ENCODE assay signal across 17 cellular contexts in genomic region chr2:85899849-85900248, GRCh38. TPM values are rescaled to one million over a fixed set of nuclear protein-coding genes. Genes with fewer than 3 reads are reported as not detected.
DNase-seq lines count a peak whose midpoint lies in the region; ATAC-seq and TF ChIP-seq lines count a peak whose summit lies in the region.
"Had no signal": no experiment of that assay in that cellular context is flagged by ENCODE, and none has a peak within 500 bp of the region (broad histone marks: within the 10 kb centered on the region; RNA-seq: fewer than 3 reads in every experiment).

No MANE protein-coding gene starts in this region.

- TF ChIP-seq CTCF in activated CD8-positive, alpha-beta T cell treated with anti-CD3 and anti-CD28 coated beads for 36 hours (IDR thresholded peaks at IDR 0.05), result no peak
- TF ChIP-seq CTCF in foreskin keratinocyte (conservative IDR thresholded peaks at IDR 0.05), result no peak

- POLR2A ChIA-PET in activated CD4-positive, alpha-beta memory T cell treated with anti-CD3 and anti-CD28 coated beads for 36 hours (lab: Charles Lee), result no interaction called here
- POLR2A ChIA-PET in activated CD4-positive, alpha-beta memory T cell treated with anti-CD3 and anti-CD28 coated beads, Interleukin-2, amount 10 ng/mL, durations not matched to agents 7 days and 5 days (lab: Charles Lee), result interaction anchor here (1.0 to 2.2 kb wide), 5 partner anchors 11 to 136 kb away, joined by 3 to 12 read pairs (median 3); partner anchors contain the start of gene ST3GAL5
- POLR2A ChIA-PET in activated CD8-positive, alpha-beta T cell treated with anti-CD3 and anti-CD28 coated beads for 36 hours (lab: Charles Lee), result interaction anchor here (0.9 to 1.3 kb wide), 2 partner anchors 9 to 19 kb away, joined by 3 read pairs; no protein-coding TSS in a partner anchor

- intact Hi-C loops in activated CD4-positive, alpha-beta memory T cell treated with anti-CD3 and anti-CD28 coated beads for 36 hours (cut with micrococcal nuclease), result no loop called here
- intact Hi-C loops in activated CD8-positive, alpha-beta T cell treated with anti-CD3 and anti-CD28 coated beads for 36 hours (cut with micrococcal nuclease), result no loop called here
- intact Hi-C loops in left cardiac atrium (cut with DNase I), result no loop called here

- no peaks in the 10 kb centered on the region for H3K36me3 ChIP-seq in thymus (ENCODE audit: control insufficient read depth, insufficient read depth)
- H3K36me3 ChIP-seq: BE2C, HAP-1 had no signal

- H3K9me3 Mint-ChIP-seq in activated CD4-positive, alpha-beta memory T cell treated with anti-CD3 and anti-CD28 coated beads for 36 hours, result peaks cover 4% of the 10 kb centered on the region
- peaks cover 13% of the 10 kb centered on the region for H3K9me3 Mint-ChIP-seq in activated CD4-positive, alpha-beta memory T cell treated with anti-CD3 and anti-CD28 coated beads, Interleukin-2, amount 10 ng/mL, durations not matched to agents 7 days and 5 days
- H3K9me3 Mint-ChIP-seq in activated CD8-positive, alpha-beta T cell treated with anti-CD3 and anti-CD28 coated beads for 36 hours, result peaks cover 9% of the 10 kb centered on the region

- no peaks in the 10 kb centered on the region for H3K9me3 ChIP-seq in thymus (ENCODE audit: control insufficient read depth)
- H3K9me3 ChIP-seq: BE2C, HAP-1 had no signal

- peak overlapping the region; percentile 26 for H3K27ac Mint-ChIP-seq in activated CD4-positive, alpha-beta memory T cell treated with anti-CD3 and anti-CD28 coated beads for 36 hours
- H3K27ac Mint-ChIP-seq in activated CD4-positive, alpha-beta memory T cell treated with anti-CD3 and anti-CD28 coated beads, Interleukin-2, amount 10 ng/mL, durations not matched to agents 7 days and 5 days, result no peak overlapping the region
- peak overlapping the region; percentile 29 for H3K27ac Mint-ChIP-seq in activated CD8-positive, alpha-beta T cell treated with anti-CD3 and anti-CD28 coated beads for 36 hours

- H3K4me1 Mint-ChIP-seq in activated CD4-positive, alpha-beta memory T cell treated with anti-CD3 and anti-CD28 coated beads for 36 hours (ENCODE audit: low read depth), result peaks cover 9% of the 10 kb centered on the region
- H3K4me1 Mint-ChIP-seq in activated CD4-positive, alpha-beta memory T cell treated with anti-CD3 and anti-CD28 coated beads, Interleukin-2, amount 10 ng/mL, durations not matched to agents 7 days and 5 days, result peaks cover 24% of the 10 kb centered on the region
- peaks cover 27% of the 10 kb centered on the region for H3K4me1 Mint-ChIP-seq in activated CD8-positive, alpha-beta T cell treated with anti-CD3 and anti-CD28 coated beads for 36 hours (ENCODE audit: low read depth)

- H3K4me3 Mint-ChIP-seq in activated CD4-positive, alpha-beta memory T cell treated with anti-CD3 and anti-CD28 coated beads for 36 hours, result no peak overlapping the region
- H3K4me3 Mint-ChIP-seq in activated CD4-positive, alpha-beta memory T cell treated with anti-CD3 and anti-CD28 coated beads, Interleukin-2, amount 10 ng/mL, durations not matched to agents 7 days and 5 days, result no peak overlapping the region
- H3K4me3 Mint-ChIP-seq in activated CD8-positive, alpha-beta T cell treated with anti-CD3 and anti-CD28 coated beads for 36 hours, result no peak overlapping the region

- H3K36me3 Mint-ChIP-seq in activated CD4-positive, alpha-beta memory T cell treated with anti-CD3 and anti-CD28 coated beads for 36 hours, result peaks cover 3% of the 10 kb centered on the region
- H3K36me3 Mint-ChIP-seq in activated CD4-positive, alpha-beta memory T cell treated with anti-CD3 and anti-CD28 coated beads, Interleukin-2, amount 10 ng/mL, durations not matched to agents 7 days and 5 days (ENCODE audit: low read depth), result peaks cover 7% of the 10 kb centered on the region
- H3K36me3 Mint-ChIP-seq in activated CD8-positive, alpha-beta T cell treated with anti-CD3 and anti-CD28 coated beads for 36 hours (ENCODE audit: low read depth), result peaks cover 1% of the 10 kb centered on the region

- no peak for DNase-seq in activated CD4-positive, alpha-beta memory T cell treated with anti-CD3 and anti-CD28 coated beads for 36 hours
- no peak for DNase-seq in activated CD4-positive, alpha-beta memory T cell treated with anti-CD3 and anti-CD28 coated beads, Interleukin-2, amount 10 ng/mL, durations not matched to agents 7 days and 5 days
- no peak for DNase-seq in activated CD8-positive, alpha-beta T cell treated with anti-CD3 and anti-CD28 coated beads for 36 hours
- DNase-seq in myocyte (ENCODE audit: low read depth) (peak; percentile 58), foreskin keratinocyte (no peak), left cardiac atrium (no peak)
- DNase-seq: 8988T, BE2C, COR-L47, DMS153, NCI-H1048, NCI-H146, NCI-H2081, NCI-H524 had no signal

- H3K4me1 ChIP-seq in thymus (ENCODE audit: control insufficient read depth, insufficient read depth, low read length), result peaks cover 2% of the 10 kb centered on the region
- H3K4me1 ChIP-seq in foreskin keratinocyte, result peaks cover 5% of the 10 kb centered on the region
- H3K4me1 ChIP-seq: BE2C, HAP-1 had no signal

- no peak for ATAC-seq in activated CD8-positive, alpha-beta T cell treated with anti-CD3 and anti-CD28 coated beads for 36 hours
- ATAC-seq in foreskin keratinocyte (no peak), GM19397 (IDR thresholded peaks at IDR 0.05; ENCODE audit: unreplicated experiment) (no peak), left cardiac atrium (no peak)

- 98% methylated on average over 1 of the region's 1 CpG for WGBS in thymus

- H3K27ac ChIP-seq in thymus (ENCODE audit: low read depth), result peak overlapping the region; percentile 27
- H3K27ac ChIP-seq in foreskin keratinocyte, result no peak overlapping the region

- no peaks in the 10 kb centered on the region for H3K27me3 Mint-ChIP-seq in activated CD4-positive, alpha-beta memory T cell treated with anti-CD3 and anti-CD28 coated beads for 36 hours
- H3K27me3 Mint-ChIP-seq in activated CD4-positive, alpha-beta memory T cell treated with anti-CD3 and anti-CD28 coated beads, Interleukin-2, amount 10 ng/mL, durations not matched to agents 7 days and 5 days, result no peaks in the 10 kb centered on the region
- no peaks in the 10 kb centered on the region for H3K27me3 Mint-ChIP-seq in activated CD8-positive, alpha-beta T cell treated with anti-CD3 and anti-CD28 coated beads for 36 hours

- H3K4me3 ChIP-seq in thymus (ENCODE audit: low read length), result no peak overlapping the region
- H3K4me3 ChIP-seq: HAP-1 had no signal

- CTCF ChIA-PET in activated CD4-positive, alpha-beta memory T cell treated with anti-CD3 and anti-CD28 coated beads for 36 hours (lab: Charles Lee), result interaction anchor here (0.7 to 4.1 kb wide), 2 partner anchors 11 to 86 kb away, joined by 3 to 19 read pairs; partner anchors contain the start of gene ST3GAL5
- CTCF ChIA-PET in activated CD4-positive, alpha-beta memory T cell treated with anti-CD3 and anti-CD28 coated beads, Interleukin-2, amount 10 ng/mL, durations not matched to agents 7 days and 5 days (lab: Charles Lee), result interaction anchor here (0.6 to 3.7 kb wide), 5 partner anchors 11 to 181 kb away, joined by 3 to 29 read pairs (median 3); partner anchors contain the start of gene ST3GAL5
- CTCF ChIA-PET in activated CD8-positive, alpha-beta T cell treated with anti-CD3 and anti-CD28 coated beads for 36 hours (lab: Charles Lee), result interaction anchor here (0.7 to 3.2 kb wide), 6 partner anchors 10 to 180 kb away, joined by 3 to 19 read pairs (median 4); partner anchors contain the start of gene ST3GAL5

- no peaks in the 10 kb centered on the region for H3K27me3 ChIP-seq in thymus (ENCODE audit: control insufficient read depth, insufficient read depth)
- no peaks in the 10 kb centered on the region for H3K27me3 ChIP-seq in foreskin keratinocyte
- H3K27me3 ChIP-seq: BE2C had no signal

RNA-seq across cellular contexts. Expression of gene ST3GAL5, which starts 11.1 kb away (rescaled TPM):
- total RNA-seq in activated CD4-positive, alpha-beta memory T cell treated with anti-CD3 and anti-CD28 coated beads for 36 hours, result 10 to 100 TPM in 1 of 2 experiments, 1 to 10 TPM in 1; 9.6 to 11.5 TPM
- total RNA-seq in activated CD4-positive, alpha-beta memory T cell treated with anti-CD3 and anti-CD28 coated beads, Interleukin-2, amount 10 ng/mL, durations not matched to agents 7 days and 5 days, result 10 to 100 TPM; 58.3 to 67.1 TPM
- 10 to 100 TPM; 21.1 to 21.5 TPM for total RNA-seq in activated CD8-positive, alpha-beta T cell treated with anti-CD3 and anti-CD28 coated beads for 36 hours
- total RNA-seq in myocyte (46.9 and 68.8 TPM in 2 replicates), foreskin keratinocyte (30.1 and 36.1 TPM in 2 replicates), left cardiac atrium (10 to 100 TPM; 10.6 to 12.5 TPM)
- polyA plus RNA-seq in myocyte (2012), result 13.8 TPM
- polyA plus RNA-seq in thymus (39.2 TPM), foreskin keratinocyte (19.8 and 21.8 TPM in 2 replicates)
